Comparison of ENCODE assay signal across 8 cellular contexts in the genomic region with DNA sequence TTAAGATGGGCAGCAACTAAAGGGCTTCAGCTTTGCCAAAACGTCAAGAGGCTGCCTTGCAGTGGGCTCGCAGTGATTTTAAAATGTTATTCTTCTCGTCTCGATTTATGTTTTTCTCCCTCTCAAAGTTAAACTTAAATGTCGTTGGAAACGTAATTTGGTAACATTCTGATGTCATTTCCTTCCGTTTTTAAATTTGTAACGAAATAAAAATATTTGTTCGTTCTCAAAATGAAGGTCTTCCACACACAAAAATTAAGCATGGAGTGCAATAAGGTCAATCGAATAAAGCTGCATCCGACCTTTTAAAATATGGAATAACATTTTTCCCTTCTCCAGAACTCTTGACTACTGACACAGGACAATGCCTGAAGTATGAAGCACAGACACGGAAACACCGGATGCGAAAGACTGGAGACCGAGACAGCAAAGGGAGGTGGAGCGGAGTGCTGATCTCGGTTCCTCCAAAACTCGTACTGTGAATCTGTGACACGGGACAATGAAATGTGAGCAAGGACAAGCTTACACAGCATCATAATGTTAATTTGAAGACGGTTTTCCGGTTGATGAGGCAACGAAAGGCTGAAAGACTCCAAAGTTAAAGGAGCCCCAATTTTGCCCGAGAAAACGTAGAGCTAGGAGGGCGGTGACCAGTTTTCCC. TPM values are rescaled to one million over a fixed set of nuclear protein-coding genes. Genes with fewer than 3 reads are reported as not detected.
A peak's percentile ranks its signal among the peaks of the same experiment; 100 is the strongest.
DNase-seq lines count a peak whose midpoint lies in the region; ATAC-seq lines count a peak whose summit lies in the region.

No MANE protein-coding gene starts in this region.

- POLR2A ChIA-PET in CD8-positive, alpha-beta memory T cell (lab: Charles Lee), result interaction anchor here (1.2 to 1.8 kb wide), 2 partner anchors 15 to 17 kb away, joined by 3 to 12 read pairs; a partner anchor contains a TSS

- peaks cover 0 to 31% (median 5%) of the 10 kb centered on the region in 3 donors for H3K36me3 Mint-ChIP-seq in CD8-positive, alpha-beta memory T cell
- H3K36me3 Mint-ChIP-seq in T-helper 2 cell treated with Interferon-gamma antibody and Interleukin-4, amounts not matched to agents 5 μg/mL and 100 μg/mL, for 36 hours (ENCODE audit: low read depth), result peaks cover 22% of the 10 kb centered on the region

- H3K4me3 Mint-ChIP-seq in CD8-positive, alpha-beta memory T cell, result peak overlapping the region; percentile 92 to 99 (median 97)
- peak overlapping the region; percentile 97 for H3K4me3 Mint-ChIP-seq in T-helper 2 cell treated with Interferon-gamma antibody and Interleukin-4, amounts not matched to agents 5 μg/mL and 100 μg/mL, for 36 hours

- peak overlapping the region; percentile 96 to 99 (median 98) for H3K27ac Mint-ChIP-seq in CD8-positive, alpha-beta memory T cell
- H3K27ac Mint-ChIP-seq in T-helper 2 cell treated with Interferon-gamma antibody and Interleukin-4, amounts not matched to agents 5 μg/mL and 100 μg/mL, for 36 hours, result peak overlapping the region; percentile 98

- peaks cover 42 to 59% (median 56%) of the 10 kb centered on the region in 3 donors for H3K4me1 Mint-ChIP-seq in CD8-positive, alpha-beta memory T cell
- peaks cover 37% of the 10 kb centered on the region for H3K4me1 Mint-ChIP-seq in T-helper 2 cell treated with Interferon-gamma antibody and Interleukin-4, amounts not matched to agents 5 μg/mL and 100 μg/mL, for 36 hours (ENCODE audit: low read depth)

- H3K27me3 Mint-ChIP-seq in CD8-positive, alpha-beta memory T cell, result peaks cover 7 to 15% of the 10 kb centered on the region in 2 donors
- H3K27me3 Mint-ChIP-seq in T-helper 2 cell treated with Interferon-gamma antibody and Interleukin-4, amounts not matched to agents 5 μg/mL and 100 μg/mL, for 36 hours (ENCODE audit: low read depth), result peaks cover 17% of the 10 kb centered on the region

- H3K9me3 Mint-ChIP-seq in CD8-positive, alpha-beta memory T cell, result no peaks in the 10 kb centered on the region
- H3K9me3 Mint-ChIP-seq in T-helper 2 cell treated with Interferon-gamma antibody and Interleukin-4, amounts not matched to agents 5 μg/mL and 100 μg/mL, for 36 hours, result no peaks in the 10 kb centered on the region

- no peaks in the 10 kb centered on the region for H3K36me3 ChIP-seq in CD8-positive, alpha-beta memory T cell (ENCODE audit: insufficient read depth, low read length)
- H3K36me3 ChIP-seq in stomach smooth muscle (ENCODE audit: control insufficient read depth in 2 of 2, insufficient read depth in 2 of 2, low read length in 2 of 2), result no peaks in the 10 kb centered on the region

- H3K9me3 ChIP-seq in CD8-positive, alpha-beta memory T cell (ENCODE audit: low read length), result no peaks in the 10 kb centered on the region
- H3K9me3 ChIP-seq in stomach smooth muscle (ENCODE audit: control insufficient read depth in 2 of 2, low read length in 2 of 2), result no peaks in the 10 kb centered on the region

- ATAC-seq in GM19395 (IDR thresholded peaks at IDR 0.05; ENCODE audit: unreplicated experiment), result peak; percentile 25
- ATAC-seq in left lobe of liver, result peak; percentile 52
- ATAC-seq in HG03280 (IDR thresholded peaks at IDR 0.05; ENCODE audit: unreplicated experiment), result no peak

- H3K4me3 ChIP-seq in CD8-positive, alpha-beta memory T cell (ENCODE audit: low read length), result peak overlapping the region; percentile 96
- H3K4me3 ChIP-seq in Jurkat, Clone E6-1 (ENCODE audit: low read length), result peak overlapping the region; percentile 62
- H3K4me3 ChIP-seq in stomach smooth muscle (ENCODE audit: low read length in 2 of 2), result peak overlapping the region; percentile 70 to 91

- H3K9ac ChIP-seq in stomach smooth muscle (ENCODE audit: low read length in 2 of 2), result peak overlapping the region; percentile 91 to 92

- H3K4me1 ChIP-seq in CD8-positive, alpha-beta memory T cell (ENCODE audit: insufficient read depth, low read length), result peaks cover 25% of the 10 kb centered on the region
- H3K4me1 ChIP-seq in stomach smooth muscle (ENCODE audit: control insufficient read depth, insufficient read depth, low read length), result peaks cover 7% of the 10 kb centered on the region

- DNase-seq in CD8-positive, alpha-beta memory T cell, result peak; percentile 7 to 67 (median 47)
- DNase-seq in Jurkat, Clone E6-1 (ENCODE audit: low read depth, low spot score), result peak; percentile 44
- peak; percentile 12 for DNase-seq in T-helper 2 cell treated with Interferon-gamma antibody and Interleukin-4, amounts not matched to agents 5 μg/mL and 100 μg/mL, for 36 hours (ENCODE audit: low spot score)
- DNase-seq in dermis blood vessel endothelial cell, result peak; percentile 65
- DNase-seq in left lobe of liver (ENCODE audit: low spot score), result no peak

- H3K27me3 ChIP-seq in CD8-positive, alpha-beta memory T cell (ENCODE audit: insufficient read depth, low read length, poor library complexity, severe bottlenecking), result no peaks in the 10 kb centered on the region
- no peaks in the 10 kb centered on the region for H3K27me3 ChIP-seq in stomach smooth muscle (ENCODE audit: control insufficient read depth in 1 of 2, insufficient read depth in 2 of 2, low read length in 2 of 2)

- H3K27ac ChIP-seq in CD8-positive, alpha-beta memory T cell (ENCODE audit: low read depth, low read length), result peak overlapping the region; percentile 99
- H3K27ac ChIP-seq in stomach smooth muscle (ENCODE audit: low read length), result peak overlapping the region; percentile 56

- CTCF ChIA-PET in CD8-positive, alpha-beta memory T cell (lab: Charles Lee), result interaction anchor here (0.7 to 5.0 kb wide), 4 partner anchors 10 to 18 kb away, joined by 3 to 49 read pairs (median 5); a partner anchor contains a TSS

RNA-seq across cellular contexts. Expression of a gene that starts 0.8 kb away (rescaled TPM):
- 10 to 100 TPM; 15.9 to 16.9 TPM for total RNA-seq in CD8-positive, alpha-beta memory T cell
- polyA plus RNA-seq in CD8-positive, alpha-beta memory T cell, result 15.0 TPM
- polyA plus RNA-seq in Jurkat, Clone E6-1 (2012; ENCODE audit: insufficient read depth, insufficient read length), result 19.2 TPM
- 24.0 and 30.0 TPM in 2 replicates for total RNA-seq in dermis blood vessel endothelial cell
- 4.8 TPM for total RNA-seq in left lobe of liver

RNA-seq across cellular contexts. Expression of a gene that starts 15.0 kb away (rescaled TPM):
- 100 to 1,000 TPM; 123 to 124 TPM for total RNA-seq in CD8-positive, alpha-beta memory T cell
- polyA plus RNA-seq in CD8-positive, alpha-beta memory T cell, result 14.5 TPM
- 61.6 TPM for polyA plus RNA-seq in Jurkat, Clone E6-1 (2012; ENCODE audit: insufficient read depth, insufficient read length)
- total RNA-seq in dermis blood vessel endothelial cell, result 70.3 and 71.8 TPM in 2 replicates
- total RNA-seq in left lobe of liver, result 14.3 TPM
